Comparison of ENCODE assay signal across 14 cellular contexts in genomic region chr3:126465928-126466564, GRCh38. TPM values are rescaled to one million over a fixed set of nuclear protein-coding genes. Genes with fewer than 3 reads are reported as not detected.
DNase-seq lines count a peak whose midpoint lies in the region; ATAC-seq and TF ChIP-seq lines count a peak whose summit lies in the region.
"Had no signal": no experiment of that assay in that cellular context is flagged by ENCODE, and none has a peak within 500 bp of the region (broad histone marks: within the 10 kb centered on the region; RNA-seq: fewer than 3 reads in every experiment).

No MANE protein-coding gene starts in this region.

- TF ChIP-seq POLR2A in vagina (IDR thresholded peaks at IDR 0.05): no peak

- TF ChIP-seq CTCF in natural killer cell (IDR thresholded peaks at IDR 0.05) (no peak), RWPE2 (IDR thresholded peaks at IDR 0.05; ENCODE audit: poor library complexity, severe bottlenecking) (no peak), lower lobe of right lung (IDR thresholded peaks at IDR 0.05) (no peak), upper lobe of right lung (IDR thresholded peaks at IDR 0.05) (no peak), vagina (IDR thresholded peaks at IDR 0.05) (no peak)

- H3K4me3 ChIP-seq in RWPE2 (ENCODE audit: severe bottlenecking) (no peak overlapping the region), lower lobe of right lung (no peak overlapping the region), upper lobe of right lung (no peak overlapping the region), vagina (no peak overlapping the region)

- ATAC-seq in natural killer cell: no peak
- no peak for ATAC-seq in natural killer cell treated with Interleukin-12 subunit alpha and Interleukin-12 subunit beta and Interleukin-15 and Interleukin-18, amount 100 ng/mL, for 72 hours
- ATAC-seq in RWPE2 (ENCODE audit: low read depth): no peak
- peak; percentile 44 to 62 for ATAC-seq in lower lobe of right lung
- peak; percentile 58 for ATAC-seq in upper lobe of right lung
- ATAC-seq in HG03175 (IDR thresholded peaks at IDR 0.05; ENCODE audit: unreplicated experiment): no peak

- H3K36me3 Mint-ChIP-seq in natural killer cell: peaks cover 8% of the 10 kb centered on the region
- peaks cover 23% of the 10 kb centered on the region for H3K36me3 Mint-ChIP-seq in natural killer cell treated with Interleukin-12 subunit alpha and Interleukin-12 subunit beta and Interleukin-15 and Interleukin-18, amount 100 ng/mL, for 72 hours

- H3K4me1 Mint-ChIP-seq in natural killer cell: peaks cover 31 to 39% of the 10 kb centered on the region in 2 donors
- H3K4me1 Mint-ChIP-seq in natural killer cell treated with Interleukin-12 subunit alpha and Interleukin-12 subunit beta and Interleukin-15 and Interleukin-18, amount 100 ng/mL, for 72 hours (ENCODE audit: low read depth in 2 of 2): peaks cover 32 to 40% of the 10 kb centered on the region in 2 donors

- H3K36me3 ChIP-seq in RWPE2 (ENCODE audit: low read depth) (peaks cover 97% of the 10 kb centered on the region), lower lobe of right lung (peaks cover 100% of the 10 kb centered on the region), upper lobe of right lung (peaks cover 99% of the 10 kb centered on the region), vagina (peaks cover 5 to 95% of the 10 kb centered on the region in 2 donors)

- H3K27ac Mint-ChIP-seq in natural killer cell: peak overlapping the region; percentile 29 to 60
- peak overlapping the region in 1 of 2 donors; percentile 9 for H3K27ac Mint-ChIP-seq in natural killer cell treated with Interleukin-12 subunit alpha and Interleukin-12 subunit beta and Interleukin-15 and Interleukin-18, amount 100 ng/mL, for 72 hours
- H3K27ac Mint-ChIP-seq: T-helper 2 cell treated with Interferon-gamma antibody and Interleukin-4, amounts not matched to agents 5 μg/mL and 100 μg/mL, for 36 hours had no signal

- no peak overlapping the region for H3K4me3 Mint-ChIP-seq in natural killer cell
- no peak overlapping the region for H3K4me3 Mint-ChIP-seq in natural killer cell treated with Interleukin-12 subunit alpha and Interleukin-12 subunit beta and Interleukin-15 and Interleukin-18, amount 100 ng/mL, for 72 hours
- H3K4me3 Mint-ChIP-seq: activated CD4-positive, alpha-beta T cell treated with anti-CD3 and anti-CD28 coated beads, Interleukin-2, amount 10 ng/mL, durations not matched to agents 7 days and 5 days; T-helper 2 cell treated with Interferon-gamma antibody and Interleukin-4, amounts not matched to agents 5 μg/mL and 100 μg/mL, for 36 hours; type B pancreatic cell had no signal

- no peaks in the 10 kb centered on the region for H3K9me3 Mint-ChIP-seq in natural killer cell
- no peaks in the 10 kb centered on the region for H3K9me3 Mint-ChIP-seq in natural killer cell treated with Interleukin-12 subunit alpha and Interleukin-12 subunit beta and Interleukin-15 and Interleukin-18, amount 100 ng/mL, for 72 hours
- H3K9me3 Mint-ChIP-seq: activated CD4-positive, alpha-beta T cell treated with anti-CD3 and anti-CD28 coated beads, Interleukin-2, amount 10 ng/mL, durations not matched to agents 7 days and 5 days; T-helper 2 cell treated with Interferon-gamma antibody and Interleukin-4, amounts not matched to agents 5 μg/mL and 100 μg/mL, for 36 hours; type B pancreatic cell had no signal

- DNase-seq in natural killer cell (no peak), RWPE2 (ENCODE audit: low spot score) (peak; percentile 49), lower lobe of right lung (peak; percentile 87), upper lobe of right lung (peak; percentile 85), vagina (ENCODE audit: extremely low spot score in 2 of 2) (no peak)
- no peak for DNase-seq in natural killer cell treated with Interleukin-12 subunit alpha and Interleukin-12 subunit beta and Interleukin-15 and Interleukin-18, amount 100 ng/mL, for 72 hours (ENCODE audit: low spot score)
- DNase-seq in activated CD8-positive, alpha-beta memory T cell treated with anti-CD3 and anti-CD28 coated beads, Interleukin-2, amount 50 U/mL, for 4 hours: no peak
- DNase-seq: activated CD4-positive, alpha-beta T cell treated with anti-CD3 and anti-CD28 coated beads, Interleukin-2, amount 10 ng/mL, durations not matched to agents 7 days and 5 days; activated effector memory CD4-positive, alpha-beta T cell treated with Interleukin-2 at 50 U/mL for 16 hours; effector CD4-positive, alpha-beta T cell; NCI-H345 had no signal

- H3K9me3 ChIP-seq in RWPE2 (ENCODE audit: severe bottlenecking) (no peaks in the 10 kb centered on the region), lower lobe of right lung (no peaks in the 10 kb centered on the region), upper lobe of right lung (no peaks in the 10 kb centered on the region), vagina (no peaks in the 10 kb centered on the region)

- H3K4me1 ChIP-seq in RWPE2 (ENCODE audit: insufficient read depth, poor library complexity, severe bottlenecking) (no peaks in the 10 kb centered on the region), lower lobe of right lung (peaks cover 53% of the 10 kb centered on the region), upper lobe of right lung (peaks cover 33% of the 10 kb centered on the region), vagina (peaks cover 10% of the 10 kb centered on the region)

- intact Hi-C loops in natural killer cell (cut with micrococcal nuclease): no loop called here
- intact Hi-C loops in lower lobe of right lung (cut with DNase I): no loop called here
- intact Hi-C loops in upper lobe of right lung (cut with DNase I): no loop called here
- intact Hi-C loops in vagina (cut with DNase I): no loop called here

- H3K27me3 ChIP-seq in RWPE2 (ENCODE audit: insufficient read depth, poor library complexity, severe bottlenecking): no peaks in the 10 kb centered on the region
- no peaks in the 10 kb centered on the region for H3K27me3 ChIP-seq in lower lobe of right lung (ENCODE audit: low read depth)
- H3K27me3 ChIP-seq in upper lobe of right lung: no peaks in the 10 kb centered on the region
- H3K27me3 ChIP-seq in vagina: no peaks in the 10 kb centered on the region

- H3K27me3 Mint-ChIP-seq in natural killer cell (ENCODE audit: low read depth in 2 of 2): no peaks in the 10 kb centered on the region
- no peaks in the 10 kb centered on the region for H3K27me3 Mint-ChIP-seq in natural killer cell treated with Interleukin-12 subunit alpha and Interleukin-12 subunit beta and Interleukin-15 and Interleukin-18, amount 100 ng/mL, for 72 hours
- H3K27me3 Mint-ChIP-seq: activated CD4-positive, alpha-beta T cell treated with anti-CD3 and anti-CD28 coated beads, Interleukin-2, amount 10 ng/mL, durations not matched to agents 7 days and 5 days; type B pancreatic cell had no signal

- H3K27ac ChIP-seq in RWPE2 (ENCODE audit: poor library complexity, severe bottlenecking): no peak overlapping the region
- peak overlapping the region; percentile 56 for H3K27ac ChIP-seq in lower lobe of right lung
- H3K27ac ChIP-seq in upper lobe of right lung: peak overlapping the region; percentile 44
- no peak overlapping the region for H3K27ac ChIP-seq in vagina

RNA-seq across cellular contexts. Expression of gene ZXDC, which starts 9.6 kb away (rescaled TPM):
- total RNA-seq in natural killer cell (10 to 100 TPM; 56.1 to 70.2 (median 68.4) TPM), lower lobe of right lung (40.4 TPM), upper lobe of right lung (40.3 TPM), vagina (36.8 TPM)
- 10 to 100 TPM; 34.3 to 49.2 TPM for total RNA-seq in natural killer cell treated with Interleukin-12 subunit alpha and Interleukin-12 subunit beta and Interleukin-15 and Interleukin-18, amount 100 ng/mL, for 72 hours

RNA-seq across cellular contexts. Expression of gene UROC1, which starts 51.5 kb away (rescaled TPM):
- total RNA-seq in natural killer cell (not detected), lower lobe of right lung (not detected), upper lobe of right lung (not detected), vagina (not detected)
- not detected for total RNA-seq in natural killer cell treated with Interleukin-12 subunit alpha and Interleukin-12 subunit beta and Interleukin-15 and Interleukin-18, amount 100 ng/mL, for 72 hours
- total RNA-seq: activated CD4-positive, alpha-beta T cell treated with anti-CD3 and anti-CD28 coated beads, Interleukin-2, amount 10 ng/mL, durations not matched to agents 7 days and 5 days had no signal

RNA-seq across cellular contexts. Expression of gene CHST13, which starts 57.9 kb away (rescaled TPM):
- total RNA-seq in natural killer cell (under 1 TPM in 2 of 3 donors, not detected in 1; 0.19 to 0.20 TPM), lower lobe of right lung (1.5 TPM), upper lobe of right lung (0.64 TPM), vagina (4.2 TPM)
- under 1 TPM in 1 of 2 donors, not detected in 1; 0.98 TPM for total RNA-seq in natural killer cell treated with Interleukin-12 subunit alpha and Interleukin-12 subunit beta and Interleukin-15 and Interleukin-18, amount 100 ng/mL, for 72 hours
- total RNA-seq: activated CD4-positive, alpha-beta T cell treated with anti-CD3 and anti-CD28 coated beads, Interleukin-2, amount 10 ng/mL, durations not matched to agents 7 days and 5 days had no signal

Comparison
In these comparisons a context has a peak if more than half of its experiments do, and no peak if none do; other contexts are left out.
1. ATAC-seq: peak in lower lobe of right lung (2 of 2) and upper lobe of right lung (single experiment); none in natural killer cell (0 of 3), natural killer cell treated with Interleukin-12 subunit alpha and Interleukin-12 subunit beta and Interleukin-15 and Interleukin-18, amount 100 ng/mL, for 72 hours (0 of 2), RWPE2 (single experiment) and HG03175 (single experiment).
2. DNase-seq: peak in RWPE2 (single experiment), lower lobe of right lung (single experiment) and upper lobe of right lung (single experiment); none in natural killer cell (single experiment), natural killer cell treated with Interleukin-12 subunit alpha and Interleukin-12 subunit beta and Interleukin-15 and Interleukin-18, amount 100 ng/mL, for 72 hours (single experiment), vagina (0 of 2) and activated CD8-positive, alpha-beta memory T cell treated with anti-CD3 and anti-CD28 coated beads, Interleukin-2, amount 50 U/mL, for 4 hours (single experiment).
3. H3K27ac ChIP-seq: peak in lower lobe of right lung (single experiment) and upper lobe of right lung (single experiment); none in RWPE2 (single experiment) and vagina (single experiment).